ENCODE assay signal across 19 cellular contexts in the genomic region with DNA sequence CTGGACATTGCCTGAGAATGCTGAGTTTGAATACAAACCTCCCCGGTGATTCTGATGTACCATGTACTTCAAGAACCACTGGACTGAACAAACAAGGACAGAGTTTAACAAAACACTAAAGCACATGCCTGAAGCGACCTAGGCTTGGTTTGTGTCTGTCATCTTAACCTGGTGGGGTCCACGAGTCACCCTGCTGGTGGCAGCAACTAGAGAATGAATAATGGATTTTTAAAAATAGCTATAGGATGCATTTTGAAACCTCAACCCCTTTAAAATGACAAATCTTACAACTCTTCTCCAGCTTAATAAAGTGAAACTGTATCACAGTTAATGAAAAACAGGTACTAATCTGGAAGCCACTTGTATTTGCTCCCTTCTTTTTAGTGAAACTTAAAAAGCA.
"Had no signal": no experiment of that assay in that cellular context is flagged by ENCODE, and none has a peak within 500 bp of the region (broad histone marks: within the 10 kb centered on the region; RNA-seq: fewer than 3 reads in every experiment).

No MANE protein-coding gene starts in this region.

- H3K36me3 ChIP-seq: colonic mucosa, ovary, spleen, suprapubic skin had no signal

- H3K4me1 ChIP-seq: colonic mucosa, psoas muscle, spleen, suprapubic skin had no signal

- H3K27me3 ChIP-seq: colonic mucosa, ovary had no signal

- H3K27ac ChIP-seq: colonic mucosa, epithelial cell of prostate, ovary, psoas muscle, skin epidermis, spleen, suprapubic skin had no signal

- H3K9me3 ChIP-seq: colonic mucosa, ovary, psoas muscle, spleen, suprapubic skin had no signal

- ATAC-seq: esophagus mucosa; left lobe of liver; natural killer cell; psoas muscle; right cardiac atrium; stimulated activated naive B cell treated with anti-CD40 and anti-IgM and Interleukin-4, amounts not matched to agents 10 μg/mL and 1 μg/mL and 100 μg/mL, for 72 hours had no signal

- H3K4me3 ChIP-seq: colonic mucosa, lung, ovary, psoas muscle, skin epidermis, spleen, suprapubic skin had no signal

- DNase-seq: colonic mucosa; effector CD8-positive, alpha-beta T cell; endodermal cell; head of caudate nucleus; natural killer cell; occipital lobe; ovary; posterior cingulate gyrus; psoas muscle; right cardiac atrium; spleen; stimulated activated CD4-positive, alpha-beta T cell treated with anti-CD3 and anti-CD28 coated beads, Interleukin-4, amount 100 ng/mL, for 4 hours; stimulated activated naive B cell treated with anti-CD40 and anti-IgM and Interleukin-4, amounts not matched to agents 10 μg/mL and 1 μg/mL and 100 μg/mL, for 72 hours had no signal
